In the genomic region with DNA sequence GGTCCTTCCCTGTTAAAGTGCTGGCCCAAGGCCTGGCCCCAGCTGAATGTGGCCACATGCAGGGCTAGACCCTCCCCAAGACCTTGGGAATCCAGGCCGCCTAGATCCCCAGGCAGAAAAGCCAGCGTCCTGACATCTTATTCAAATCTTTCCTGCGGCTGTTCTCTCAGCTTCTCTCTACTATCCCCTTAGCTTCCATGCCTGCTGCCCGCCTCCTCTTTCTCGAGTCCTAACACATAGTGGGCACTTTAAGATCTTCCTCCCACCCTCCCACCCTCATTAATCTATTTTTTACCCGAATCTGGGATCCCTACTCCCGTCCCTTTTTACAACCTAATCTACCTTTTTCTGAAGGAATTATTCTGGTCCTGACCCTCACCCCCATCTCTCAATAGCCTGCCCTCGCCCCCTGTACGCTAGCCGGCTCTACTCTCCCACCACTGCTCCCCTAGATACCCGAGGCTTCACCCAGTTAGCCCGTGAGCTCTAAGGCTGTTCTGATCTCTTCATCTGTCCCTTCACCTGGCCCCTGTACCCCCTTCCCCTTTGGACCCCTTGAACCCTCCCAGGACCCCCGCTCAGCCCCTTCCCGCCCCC, we compare ENCODE assay signal across 8 cellular contexts. TPM values are rescaled to one million over a fixed set of nuclear protein-coding genes. Genes with fewer than 3 reads are reported as not detected.
DNase-seq lines count a peak whose midpoint lies in the region; ATAC-seq lines count a peak whose summit lies in the region.

A gene with protein sequence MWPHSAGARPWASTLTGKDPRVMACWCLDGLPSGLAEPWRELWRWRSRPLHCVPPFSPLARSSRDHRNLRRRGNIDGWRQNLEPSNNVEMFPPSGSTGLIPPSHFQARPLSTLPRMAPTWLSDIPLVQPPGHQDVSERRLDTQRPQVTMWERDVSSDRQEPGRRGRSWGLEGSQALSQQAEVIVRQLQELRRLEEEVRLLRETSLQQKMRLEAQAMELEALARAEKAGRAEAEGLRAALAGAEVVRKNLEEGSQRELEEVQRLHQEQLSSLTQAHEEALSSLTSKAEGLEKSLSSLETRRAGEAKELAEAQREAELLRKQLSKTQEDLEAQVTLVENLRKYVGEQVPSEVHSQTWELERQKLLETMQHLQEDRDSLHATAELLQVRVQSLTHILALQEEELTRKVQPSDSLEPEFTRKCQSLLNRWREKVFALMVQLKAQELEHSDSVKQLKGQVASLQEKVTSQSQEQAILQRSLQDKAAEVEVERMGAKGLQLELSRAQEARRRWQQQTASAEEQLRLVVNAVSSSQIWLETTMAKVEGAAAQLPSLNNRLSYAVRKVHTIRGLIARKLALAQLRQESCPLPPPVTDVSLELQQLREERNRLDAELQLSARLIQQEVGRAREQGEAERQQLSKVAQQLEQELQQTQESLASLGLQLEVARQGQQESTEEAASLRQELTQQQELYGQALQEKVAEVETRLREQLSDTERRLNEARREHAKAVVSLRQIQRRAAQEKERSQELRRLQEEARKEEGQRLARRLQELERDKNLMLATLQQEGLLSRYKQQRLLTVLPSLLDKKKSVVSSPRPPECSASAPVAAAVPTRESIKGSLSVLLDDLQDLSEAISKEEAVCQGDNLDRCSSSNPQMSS (minus strand): TSS at position 260 of the 597 bp plus-strand sequence. CDS start 202 bp downstream, at position 58.

- H3K36me3 Mint-ChIP-seq in naive B cell = no peaks in the 10 kb centered on the region

- peaks cover 48% of the 10 kb centered on the region for H3K36me3 ChIP-seq in NT2/D1 (ENCODE audit: insufficient read depth, insufficient read length, low read length)

- H3K4me3 Mint-ChIP-seq in naive B cell = peak within 1 kb of the TSS; percentile 88 to 99 (median 92)

- H3K4me3 ChIP-seq in NT2/D1 (ENCODE audit: insufficient read length, low read depth) = peak within 1 kb of the TSS; percentile 62

- intact Hi-C loops in head of caudate nucleus (cut with DNase I) = loop anchor here (5.0 kb wide), 1 partner anchor 40 kb away; no protein-coding TSS in a partner anchor

- H3K9me3 Mint-ChIP-seq in naive B cell = no peaks in the 10 kb centered on the region

- no peak for DNase-seq in NT2/D1 (ENCODE audit: low read depth, low spot score)
- no peak for DNase-seq in naive B cell
- no peak for DNase-seq in Ammon's horn (ENCODE audit: low spot score)
- DNase-seq in stimulated activated CD4-positive, alpha-beta T cell treated with anti-CD3 and anti-CD28 coated beads, Interleukin-2, amount 100 ng/mL, for 48 hours = no peak
- no peak for DNase-seq in head of caudate nucleus

- H3K9me3 ChIP-seq in NT2/D1 (ENCODE audit: insufficient read depth, low read length) = no peaks in the 10 kb centered on the region

- peak within 1 kb of the TSS; percentile 87 to 99 (median 92) for H3K27ac Mint-ChIP-seq in naive B cell

- no peaks in the 10 kb centered on the region for H3K27me3 ChIP-seq in NT2/D1 (ENCODE audit: insufficient read depth, insufficient read length)

- in situ Hi-C loops in endometrial microvascular endothelial cells (cut with HindIII; ENCODE audit: inconsistent ontology term, low pct_unique_long_range_greater_than_20kb, low sequenced_read_pairs) = no loop called here

- H3K4me1 Mint-ChIP-seq in naive B cell = peaks cover 24 to 28% (median 26%) of the 10 kb centered on the region in 3 donors

- peak; percentile 0 for ATAC-seq in GM18907 (IDR thresholded peaks at IDR 0.05; ENCODE audit: unreplicated experiment)
- ATAC-seq in naive B cell (ENCODE audit: low read depth in 2 of 2) = peak; percentile 20 to 30
- ATAC-seq in GM21825 (IDR thresholded peaks at IDR 0.05; ENCODE audit: unreplicated experiment) = no peak

- peaks cover 4% of the 10 kb centered on the region for H3K4me1 ChIP-seq in NT2/D1 (ENCODE audit: insufficient read depth, insufficient read length)

- no peaks in the 10 kb centered on the region for H3K27me3 Mint-ChIP-seq in naive B cell

- H3K9ac ChIP-seq in NT2/D1 (ENCODE audit: insufficient read length, low read depth) = peak within 1 kb of the TSS; percentile 93

RNA-seq across cellular contexts. Expression of the gene that starts here (rescaled TPM):
- total RNA-seq in endometrial microvascular endothelial cells (ENCODE audit: inconsistent ontology term) = 30.2 TPM
- 1 to 10 TPM; 2.6 to 6.1 (median 4.5) TPM for polyA plus RNA-seq in naive B cell (ENCODE audit: low read depth in 6 of 6)
